In the genomic region with DNA sequence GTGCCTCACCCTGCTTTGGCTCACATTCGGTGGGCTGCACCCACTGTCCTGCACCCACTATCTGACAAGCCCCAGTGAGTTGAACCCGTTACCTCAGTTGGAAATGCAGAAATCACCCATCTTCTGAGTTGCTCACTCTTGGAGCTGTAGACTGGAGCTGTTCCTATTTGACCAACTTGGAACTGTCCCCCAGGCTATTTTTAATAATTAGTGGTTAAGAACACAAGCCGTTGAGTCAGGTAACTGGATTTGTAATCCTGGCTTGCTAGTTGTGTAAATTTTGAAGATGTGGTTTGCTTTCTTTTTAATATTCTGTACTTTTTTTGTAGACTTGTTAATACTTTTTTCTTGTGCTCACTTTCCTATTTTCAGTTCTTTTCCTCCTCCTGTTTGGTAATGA, we compare ENCODE assay signal across 19 cellular contexts.
"Had no signal": no experiment of that assay in that cellular context is flagged by ENCODE, and none has a peak within 500 bp of the region (broad histone marks: within the 10 kb centered on the region; RNA-seq: fewer than 3 reads in every experiment).

No MANE protein-coding gene starts in this region.

- H3K27ac ChIP-seq: body of pancreas, coronary artery, left lung, pancreas, tibial nerve had no signal

- H3K9me3 Mint-ChIP-seq: activated B cell treated with CpG ODN at 0.5 μM for 24 hours had no signal

- H3K4me3 ChIP-seq: body of pancreas, coronary artery, left lung, pancreas, tibial nerve had no signal

- DNase-seq: activated B cell treated with CpG ODN at 0.5 μM for 24 hours; activated CD4-positive, alpha-beta T cell treated with anti-CD3 and anti-CD28 coated beads, Interleukin-2, amount 10 ng/mL, durations not matched to agents 24 days and 14 days; activated CD8-positive, alpha-beta memory T cell treated with anti-CD3 and anti-CD28 coated beads, Interleukin-2, amount 50 U/mL, for 4 hours; activated CD8-positive, alpha-beta T cell treated with anti-CD3 and anti-CD28 coated beads, Interleukin-2, amount 10 ng/mL, durations not matched to agents 7 days and 5 days; activated effector memory CD4-positive, alpha-beta T cell treated with anti-CD3 and anti-CD28 coated beads, Interleukin-2, amount 50 U/mL, for 16 hours; activated T-cell treated with anti-CD3 and anti-CD28 coated beads, Interleukin-2, amount 50 U/mL, for 48 hours; body of pancreas; hippocampal formation; kidney; naive thymus-derived CD4-positive, alpha-beta T cell; stimulated activated CD4-positive, alpha-beta T cell treated with anti-CD3 and anti-CD28 coated beads, Interleukin-15, amount 100 ng/mL, for 24 hours; stimulated activated CD4-positive, alpha-beta T cell treated with anti-CD3 and anti-CD28 coated beads, Interleukin-4, amount 100 ng/mL, for 1 hour; stimulated activated naive B cell treated with anti-CD40 and anti-IgM and Interleukin-4, amounts not matched to agents 10 μg/mL and 1 μg/mL and 100 μg/mL, for 72 hours had no signal

- H3K4me3 Mint-ChIP-seq: activated B cell treated with CpG ODN at 0.5 μM for 24 hours; activated CD4-positive, alpha-beta T cell treated with anti-CD3 and anti-CD28 coated beads, Interleukin-2, amount 10 ng/mL, durations not matched to agents 24 days and 14 days; activated CD8-positive, alpha-beta T cell treated with anti-CD3 and anti-CD28 coated beads, Interleukin-2, amount 10 ng/mL, durations not matched to agents 7 days and 5 days; central memory CD8-positive, alpha-beta T cell; naive thymus-derived CD4-positive, alpha-beta T cell; stimulated activated naive B cell treated with anti-CD40 and anti-IgM and Interleukin-4, amounts not matched to agents 10 μg/mL and 1 μg/mL and 100 μg/mL, for 72 hours had no signal

- H3K36me3 Mint-ChIP-seq: naive thymus-derived CD4-positive, alpha-beta T cell had no signal

- H3K27ac Mint-ChIP-seq: activated B cell treated with CpG ODN at 0.5 μM for 24 hours; activated CD4-positive, alpha-beta T cell treated with anti-CD3 and anti-CD28 coated beads, Interleukin-2, amount 10 ng/mL, durations not matched to agents 24 days and 14 days; activated CD8-positive, alpha-beta T cell treated with anti-CD3 and anti-CD28 coated beads, Interleukin-2, amount 10 ng/mL, durations not matched to agents 7 days and 5 days; activated naive CD4-positive, alpha-beta T cell treated with anti-CD3 and anti-CD28 coated beads, Interleukin-2, amount 50 U/mL, for 72 hours; naive thymus-derived CD4-positive, alpha-beta T cell; stimulated activated naive B cell treated with anti-CD40 and anti-IgM and Interleukin-4, amounts not matched to agents 10 μg/mL and 1 μg/mL and 100 μg/mL, for 72 hours had no signal

- H3K36me3 ChIP-seq: left lung, pancreas, tibial nerve had no signal

- H3K27me3 Mint-ChIP-seq: activated B cell treated with CpG ODN at 0.5 μM for 24 hours; activated CD4-positive, alpha-beta T cell treated with anti-CD3 and anti-CD28 coated beads, Interleukin-2, amount 10 ng/mL, durations not matched to agents 24 days and 14 days; central memory CD8-positive, alpha-beta T cell; naive thymus-derived CD4-positive, alpha-beta T cell; stimulated activated naive B cell treated with anti-CD40 and anti-IgM and Interleukin-4, amounts not matched to agents 10 μg/mL and 1 μg/mL and 100 μg/mL, for 72 hours had no signal

- H3K4me1 Mint-ChIP-seq: activated B cell treated with CpG ODN at 0.5 μM for 24 hours; activated CD4-positive, alpha-beta T cell treated with anti-CD3 and anti-CD28 coated beads, Interleukin-2, amount 10 ng/mL, durations not matched to agents 24 days and 14 days; central memory CD8-positive, alpha-beta T cell; naive thymus-derived CD4-positive, alpha-beta T cell; stimulated activated naive B cell treated with anti-CD40 and anti-IgM and Interleukin-4, amounts not matched to agents 10 μg/mL and 1 μg/mL and 100 μg/mL, for 72 hours had no signal

- H3K4me1 ChIP-seq: body of pancreas, left lung, pancreas had no signal

- ATAC-seq: activated CD8-positive, alpha-beta T cell treated with anti-CD3 and anti-CD28 coated beads, Interleukin-2, amount 10 ng/mL, durations not matched to agents 7 days and 5 days; activated naive CD4-positive, alpha-beta T cell treated with anti-CD3 and anti-CD28 coated beads, Interleukin-2, amount 50 U/mL, for 72 hours; body of pancreas; left lung; naive thymus-derived CD4-positive, alpha-beta T cell; pancreas; stimulated activated naive B cell treated with anti-CD40 and anti-IgM and Interleukin-4, amounts not matched to agents 10 μg/mL and 1 μg/mL and 100 μg/mL, for 72 hours had no signal

- H3K9me3 ChIP-seq: pancreas had no signal

- H3K27me3 ChIP-seq: body of pancreas, left lung, pancreas, tibial nerve had no signal
